1 cellular context compared by ENCODE assay signal in the genomic region with DNA sequence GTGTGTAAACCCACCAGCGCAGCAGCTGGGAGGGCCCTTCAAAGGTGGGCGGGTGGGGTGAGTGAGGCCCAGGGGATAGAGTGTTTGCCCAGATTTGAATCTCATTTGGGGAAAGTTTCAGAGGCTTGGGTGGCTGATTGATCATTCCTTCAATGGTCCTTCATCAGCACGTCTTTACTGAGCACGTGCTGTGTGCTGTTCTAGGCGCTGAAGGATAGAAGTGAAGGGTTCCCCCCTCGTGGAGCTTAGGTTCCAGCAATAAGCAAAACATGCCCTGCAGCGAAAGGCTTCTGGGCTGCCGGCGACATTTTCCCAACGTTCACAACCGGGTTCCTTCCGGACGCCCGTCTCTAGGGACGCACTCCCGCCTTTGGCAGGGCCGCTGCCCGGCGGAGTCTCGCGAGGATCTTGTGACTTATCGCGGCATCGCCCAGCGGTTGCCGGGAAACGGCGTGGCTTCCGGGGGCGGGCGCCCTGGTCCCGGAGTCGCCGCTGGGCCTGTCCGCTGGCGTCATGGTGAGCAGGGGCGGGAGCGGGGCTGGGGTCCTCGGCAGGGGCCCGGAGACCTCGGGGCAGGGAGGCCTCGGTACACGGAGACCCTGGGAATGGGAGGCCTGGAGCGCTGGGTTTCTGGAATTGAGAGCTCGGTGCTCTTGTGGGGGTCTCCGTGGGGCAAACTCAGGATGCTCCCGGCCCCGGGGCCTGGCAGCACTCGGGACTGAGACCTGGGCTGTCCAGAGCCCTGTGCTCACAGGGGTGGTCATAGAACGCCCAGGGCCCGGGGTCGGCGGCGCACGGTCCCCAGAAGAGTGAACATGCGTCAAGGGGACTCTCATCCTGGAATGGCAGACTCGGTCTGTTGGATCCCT.
TF ChIP-seq lines count a peak whose summit lies in the region.

No MANE protein-coding gene starts in this region.

TF ChIP-seq in HepG2, 621 proteins besides CTCF, POLR2A, EP300 and RAD21 (continued from another document and continues in another):
- TF ChIP-seq GRHL1 (CRISPR knock-in tag; conservative IDR thresholded peaks at IDR 0.05) (no peak), ZNF710 (CRISPR knock-in tag; IDR thresholded peaks at IDR 0.05; ENCODE audit: borderline replicate concordance) (peak; percentile 67; the same call in 1 of the 2 replicates), ZNF547 (CRISPR knock-in tag; IDR thresholded peaks at IDR 0.05) (peak; percentile 73; the same call in 1 of the 2 replicates), TOE1 (CRISPR knock-in tag; IDR thresholded peaks at IDR 0.05) (peak; percentile 30; the same call in 1 of the 2 replicates), ZNF878 (CRISPR knock-in tag; IDR thresholded peaks at IDR 0.05) (no peak), TEAD3 (CRISPR knock-in tag; optimal IDR thresholded peaks at IDR 0.05; ENCODE audit: borderline replicate concordance) (peak; percentile 58), ZFP1 (CRISPR knock-in tag; IDR thresholded peaks at IDR 0.05) (peak; percentile 47; the same call in 1 of the 2 replicates), MXD4 (CRISPR knock-in tag; IDR thresholded peaks at IDR 0.05) (peak; percentile 90), MNT (IDR thresholded peaks at IDR 0.05) (peak; percentile 39), HOXA3 (CRISPR knock-in tag; IDR thresholded peaks at IDR 0.05) (peak; percentile 85), HNRNPK (IDR thresholded peaks at IDR 0.05; ENCODE audit: low read depth, low read length, poor library complexity, severe bottlenecking) (peak; percentile 28), ZNF407 (CRISPR knock-in tag; IDR thresholded peaks at IDR 0.05; ENCODE audit: not compliant biosample characterization) (no peak), ZNF891 (CRISPR knock-in tag; IDR thresholded peaks at IDR 0.05) (peak; percentile 69), NONO (IDR thresholded peaks at IDR 0.05) (no peak), NONO (CRISPR knock-in tag; conservative IDR thresholded peaks at IDR 0.05) (peak; percentile 91), ZFY (CRISPR knock-in tag; IDR thresholded peaks at IDR 0.05) (peak; percentile 94), ZNF720 (CRISPR knock-in tag; IDR thresholded peaks at IDR 0.05) (no peak)
- TF ChIP-seq, protein P1, sequence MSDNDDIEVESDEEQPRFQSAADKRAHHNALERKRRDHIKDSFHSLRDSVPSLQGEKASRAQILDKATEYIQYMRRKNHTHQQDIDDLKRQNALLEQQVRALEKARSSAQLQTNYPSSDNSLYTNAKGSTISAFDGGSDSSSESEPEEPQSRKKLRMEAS (IDR thresholded peaks at IDR 0.05) = peak; percentile 79
- TF ChIP-seq, protein P2, sequence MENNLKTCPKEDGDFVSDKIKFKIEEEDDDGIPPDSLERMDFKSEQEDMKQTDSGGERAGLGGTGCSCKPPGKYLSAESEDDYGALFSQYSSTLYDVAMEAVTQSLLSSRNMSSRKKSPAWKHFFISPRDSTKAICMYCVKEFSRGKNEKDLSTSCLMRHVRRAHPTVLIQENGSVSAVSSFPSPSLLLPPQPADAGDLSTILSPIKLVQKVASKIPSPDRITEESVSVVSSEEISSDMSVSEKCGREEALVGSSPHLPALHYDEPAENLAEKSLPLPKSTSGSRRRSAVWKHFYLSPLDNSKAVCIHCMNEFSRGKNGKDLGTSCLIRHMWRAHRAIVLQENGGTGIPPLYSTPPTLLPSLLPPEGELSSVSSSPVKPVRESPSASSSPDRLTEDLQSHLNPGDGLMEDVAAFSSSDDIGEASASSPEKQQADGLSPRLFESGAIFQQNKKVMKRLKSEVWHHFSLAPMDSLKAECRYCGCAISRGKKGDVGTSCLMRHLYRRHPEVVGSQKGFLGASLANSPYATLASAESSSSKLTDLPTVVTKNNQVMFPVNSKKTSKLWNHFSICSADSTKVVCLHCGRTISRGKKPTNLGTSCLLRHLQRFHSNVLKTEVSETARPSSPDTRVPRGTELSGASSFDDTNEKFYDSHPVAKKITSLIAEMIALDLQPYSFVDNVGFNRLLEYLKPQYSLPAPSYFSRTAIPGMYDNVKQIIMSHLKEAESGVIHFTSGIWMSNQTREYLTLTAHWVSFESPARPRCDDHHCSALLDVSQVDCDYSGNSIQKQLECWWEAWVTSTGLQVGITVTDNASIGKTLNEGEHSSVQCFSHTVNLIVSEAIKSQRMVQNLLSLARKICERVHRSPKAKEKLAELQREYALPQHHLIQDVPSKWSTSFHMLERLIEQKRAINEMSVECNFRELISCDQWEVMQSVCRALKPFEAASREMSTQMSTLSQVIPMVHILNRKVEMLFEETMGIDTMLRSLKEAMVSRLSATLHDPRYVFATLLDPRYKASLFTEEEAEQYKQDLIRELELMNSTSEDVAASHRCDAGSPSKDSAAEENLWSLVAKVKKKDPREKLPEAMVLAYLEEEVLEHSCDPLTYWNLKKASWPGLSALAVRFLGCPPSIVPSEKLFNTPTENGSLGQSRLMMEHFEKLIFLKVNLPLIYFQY (CRISPR knock-in tag; IDR thresholded peaks at IDR 0.05; ENCODE audit: borderline replicate concordance) = 0 out of 2 replicates have a peak, but pooled peaks have one; percentile 52
- TF ChIP-seq, protein P3, sequence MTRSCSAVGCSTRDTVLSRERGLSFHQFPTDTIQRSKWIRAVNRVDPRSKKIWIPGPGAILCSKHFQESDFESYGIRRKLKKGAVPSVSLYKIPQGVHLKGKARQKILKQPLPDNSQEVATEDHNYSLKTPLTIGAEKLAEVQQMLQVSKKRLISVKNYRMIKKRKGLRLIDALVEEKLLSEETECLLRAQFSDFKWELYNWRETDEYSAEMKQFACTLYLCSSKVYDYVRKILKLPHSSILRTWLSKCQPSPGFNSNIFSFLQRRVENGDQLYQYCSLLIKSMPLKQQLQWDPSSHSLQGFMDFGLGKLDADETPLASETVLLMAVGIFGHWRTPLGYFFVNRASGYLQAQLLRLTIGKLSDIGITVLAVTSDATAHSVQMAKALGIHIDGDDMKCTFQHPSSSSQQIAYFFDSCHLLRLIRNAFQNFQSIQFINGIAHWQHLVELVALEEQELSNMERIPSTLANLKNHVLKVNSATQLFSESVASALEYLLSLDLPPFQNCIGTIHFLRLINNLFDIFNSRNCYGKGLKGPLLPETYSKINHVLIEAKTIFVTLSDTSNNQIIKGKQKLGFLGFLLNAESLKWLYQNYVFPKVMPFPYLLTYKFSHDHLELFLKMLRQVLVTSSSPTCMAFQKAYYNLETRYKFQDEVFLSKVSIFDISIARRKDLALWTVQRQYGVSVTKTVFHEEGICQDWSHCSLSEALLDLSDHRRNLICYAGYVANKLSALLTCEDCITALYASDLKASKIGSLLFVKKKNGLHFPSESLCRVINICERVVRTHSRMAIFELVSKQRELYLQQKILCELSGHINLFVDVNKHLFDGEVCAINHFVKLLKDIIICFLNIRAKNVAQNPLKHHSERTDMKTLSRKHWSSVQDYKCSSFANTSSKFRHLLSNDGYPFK (CRISPR knock-in tag; IDR thresholded peaks at IDR 0.05; ENCODE audit: borderline replicate concordance) = peak; percentile 75; the same call in 1 of the 2 replicates
- TF ChIP-seq, protein P4, sequence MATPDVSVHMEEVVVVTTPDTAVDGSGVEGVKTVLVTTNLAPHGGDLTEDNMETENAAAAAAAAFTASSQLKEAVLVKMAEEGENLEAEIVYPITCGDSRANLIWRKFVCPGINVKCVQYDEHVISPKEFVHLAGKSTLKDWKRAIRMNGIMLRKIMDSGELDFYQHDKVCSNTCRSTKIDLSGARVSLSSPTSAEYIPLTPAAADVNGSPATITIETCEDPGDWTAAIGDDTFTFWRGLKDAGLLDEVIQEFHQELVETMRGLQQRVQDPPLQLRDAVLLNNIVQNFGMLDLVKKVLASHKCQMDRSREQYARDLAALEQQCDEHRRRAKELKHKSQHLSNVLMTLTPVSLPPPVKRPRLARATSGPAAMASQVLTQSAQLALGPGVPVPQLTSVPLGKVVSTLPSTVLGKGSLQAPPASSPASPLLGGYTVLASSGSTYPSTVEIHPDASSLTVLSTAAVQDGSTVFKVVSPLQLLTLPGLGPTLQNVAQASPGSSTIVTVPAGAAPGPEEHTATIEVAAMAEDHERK (CRISPR knock-in tag; IDR thresholded peaks at IDR 0.05; ENCODE audit: low read depth) = no peak
- TF ChIP-seq, protein P5, sequence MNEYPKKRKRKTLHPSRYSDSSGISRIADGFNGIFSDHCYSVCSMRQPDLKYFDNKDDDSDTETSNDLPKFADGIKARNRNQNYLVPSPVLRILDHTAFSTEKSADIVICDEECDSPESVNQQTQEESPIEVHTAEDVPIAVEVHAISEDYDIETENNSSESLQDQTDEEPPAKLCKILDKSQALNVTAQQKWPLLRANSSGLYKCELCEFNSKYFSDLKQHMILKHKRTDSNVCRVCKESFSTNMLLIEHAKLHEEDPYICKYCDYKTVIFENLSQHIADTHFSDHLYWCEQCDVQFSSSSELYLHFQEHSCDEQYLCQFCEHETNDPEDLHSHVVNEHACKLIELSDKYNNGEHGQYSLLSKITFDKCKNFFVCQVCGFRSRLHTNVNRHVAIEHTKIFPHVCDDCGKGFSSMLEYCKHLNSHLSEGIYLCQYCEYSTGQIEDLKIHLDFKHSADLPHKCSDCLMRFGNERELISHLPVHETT (CRISPR knock-in tag; conservative IDR thresholded peaks at IDR 0.05) = peak; percentile 78
